In genomic region chr15:92092391-92092790, GRCh38 we compare ENCODE assay signal across 18 cellular contexts.
"Had no signal": no experiment of that assay in that cellular context is flagged by ENCODE, and none has a peak within 500 bp of the region (broad histone marks: within the 10 kb centered on the region; RNA-seq: fewer than 3 reads in every experiment).

No MANE protein-coding gene starts in this region.

- H3K4me1 ChIP-seq: gastrocnemius medialis, uterus had no signal

- ATAC-seq: gastrocnemius medialis, left colon had no signal

- H3K27ac ChIP-seq: cardiac muscle cell, gastrocnemius medialis, heart right ventricle, parathyroid adenoma, tibial artery, uterus had no signal

- H3K4me3 ChIP-seq: cardiac muscle cell, gastrocnemius medialis, heart right ventricle, tibial artery, uterus had no signal

- H3K9me3 ChIP-seq: gastrocnemius medialis, heart right ventricle, tibial artery, uterus had no signal

- H3K9ac ChIP-seq: parathyroid adenoma had no signal

- H3K9me3 Mint-ChIP-seq: activated naive CD4-positive, alpha-beta T cell treated with anti-CD3 and anti-CD28 coated beads for 36 hours; naive B cell had no signal

- DNase-seq: activated CD4-positive, alpha-beta T cell treated with anti-CD3 and anti-CD28 coated beads, Interleukin-2, amount 50 U/mL, for 1 hour; activated CD8-positive, alpha-beta memory T cell treated with anti-CD3 and anti-CD28 coated beads for 24 hours; activated naive CD4-positive, alpha-beta T cell treated with anti-CD3 and anti-CD28 coated beads for 36 hours; gastrocnemius medialis; heart right ventricle; left colon; naive B cell; stimulated activated CD4-positive, alpha-beta T cell treated with anti-CD3 and anti-CD28 coated beads, Interleukin-2, amount 100 ng/mL, for 48 hours; stimulated activated naive CD4-positive, alpha-beta T cell; T-helper 2 cell; tibial artery; uterus had no signal

- H3K27ac Mint-ChIP-seq: activated naive CD4-positive, alpha-beta T cell treated with anti-CD3 and anti-CD28 coated beads for 36 hours; activated T-helper 2 cell treated with anti-CD3 and anti-CD28 coated beads, Interferon-gamma antibody, Interleukin-2, Interleukin-4, amounts not matched to agents 10 μg/mL and 5 μg/mL and 100 μg/mL, durations not matched to agents 14 hours and 24 hours and 36 hours; naive B cell had no signal

- H3K36me3 Mint-ChIP-seq: naive B cell had no signal

- FAIRE-seq: colon, endothelial cell of umbilical vein, TTC549 had no signal

- H3K36me3 ChIP-seq: cardiac muscle cell, gastrocnemius medialis, uterus had no signal

- H2AFZ ChIP-seq: parathyroid adenoma had no signal

- H3K27me3 ChIP-seq: cardiac muscle cell, gastrocnemius medialis, heart right ventricle, tibial artery, uterus had no signal

- H3K4me3 Mint-ChIP-seq: activated naive CD4-positive, alpha-beta T cell treated with anti-CD3 and anti-CD28 coated beads for 36 hours; naive B cell had no signal
